In genomic region chr9:129696803-129697110, GRCh38 we compare ENCODE assay signal across 12 cellular contexts. TPM values are rescaled to one million over a fixed set of nuclear protein-coding genes. Genes with fewer than 3 reads are reported as not detected.
DNase-seq lines count a peak whose midpoint lies in the region; ATAC-seq, FAIRE-seq and TF ChIP-seq lines count a peak whose summit lies in the region.
"Had no signal": no experiment of that assay in that cellular context is flagged by ENCODE, and none has a peak within 500 bp of the region (broad histone marks: within the 10 kb centered on the region; RNA-seq: fewer than 3 reads in every experiment).

No MANE protein-coding gene starts in this region.

- TF ChIP-seq CTCF in keratinocyte (optimal IDR thresholded peaks at IDR 0.05 in 1 of 3, IDR thresholded peaks at IDR 0.05 in 1 of 3, conservative IDR thresholded peaks at IDR 0.05 in 1 of 3; ENCODE audit: extremely low read depth in 1 of 3, insufficient read depth in 2 of 3, low read length in 3 of 3) (no peak), kidney (IDR thresholded peaks at IDR 0.05; ENCODE audit: borderline replicate concordance, extremely low read depth, insufficient read depth) (no peak)

- H3K27me3 Mint-ChIP-seq in T-helper 2 cell treated with Interferon-gamma antibody and Interleukin-4, amounts not matched to agents 5 μg/mL and 100 μg/mL, for 36 hours (ENCODE audit: low read depth): peaks cover 37% of the 10 kb centered on the region
- peaks cover 45% of the 10 kb centered on the region for H3K27me3 Mint-ChIP-seq in activated naive CD8-positive, alpha-beta T cell treated with anti-CD3 and anti-CD28 coated beads, Interleukin-2, amount 50 U/mL, for 24 hours
- H3K27me3 Mint-ChIP-seq in stimulated activated naive CD8-positive, alpha-beta T cell treated with anti-CD3 and anti-CD28 coated beads, Interleukin-15, amount 100 ng/mL, for 72 hours: peaks cover 64% of the 10 kb centered on the region

- ATAC-seq in activated naive CD8-positive, alpha-beta T cell treated with anti-CD3 and anti-CD28 coated beads, Interleukin-2, amount 50 U/mL, for 24 hours: no peak
- ATAC-seq in stimulated activated naive CD8-positive, alpha-beta T cell treated with anti-CD3 and anti-CD28 coated beads, Interleukin-15, amount 100 ng/mL, for 72 hours: peak; percentile 19
- ATAC-seq in HG02840 (IDR thresholded peaks at IDR 0.05; ENCODE audit: low FRiP score, unreplicated experiment): no peak

- peaks cover 49% of the 10 kb centered on the region for H3K27me3 ChIP-seq in keratinocyte (ENCODE audit: control insufficient read depth, extremely low read depth, insufficient read depth, low read length)

- no peaks in the 10 kb centered on the region for H3K9me3 Mint-ChIP-seq in T-helper 2 cell treated with Interferon-gamma antibody and Interleukin-4, amounts not matched to agents 5 μg/mL and 100 μg/mL, for 36 hours
- no peaks in the 10 kb centered on the region for H3K9me3 Mint-ChIP-seq in activated naive CD8-positive, alpha-beta T cell treated with anti-CD3 and anti-CD28 coated beads, Interleukin-2, amount 50 U/mL, for 24 hours
- no peaks in the 10 kb centered on the region for H3K9me3 Mint-ChIP-seq in stimulated activated naive CD8-positive, alpha-beta T cell treated with anti-CD3 and anti-CD28 coated beads, Interleukin-15, amount 100 ng/mL, for 72 hours

- no peaks in the 10 kb centered on the region for H3K79me2 ChIP-seq in keratinocyte (ENCODE audit: control insufficient read depth, insufficient read depth, low read length)

- H3K27ac ChIP-seq in keratinocyte (ENCODE audit: control insufficient read depth, insufficient read depth, low read length) (no peak overlapping the region), kidney (ENCODE audit: low read depth in 2 of 2, low read length in 2 of 2) (no peak overlapping the region)

- no peak overlapping the region for H2AFZ ChIP-seq in keratinocyte (ENCODE audit: control insufficient read depth, low read length)

- H3K36me3 Mint-ChIP-seq in T-helper 2 cell treated with Interferon-gamma antibody and Interleukin-4, amounts not matched to agents 5 μg/mL and 100 μg/mL, for 36 hours (ENCODE audit: low read depth): no peaks in the 10 kb centered on the region
- H3K36me3 Mint-ChIP-seq in activated naive CD8-positive, alpha-beta T cell treated with anti-CD3 and anti-CD28 coated beads, Interleukin-2, amount 50 U/mL, for 24 hours (ENCODE audit: low read depth): no peaks in the 10 kb centered on the region

- H3K36me3 ChIP-seq in keratinocyte (ENCODE audit: control insufficient read depth in 2 of 2, extremely low read depth in 1 of 2, insufficient read depth in 2 of 2, low read length in 2 of 2) (no peaks in the 10 kb centered on the region), kidney (ENCODE audit: control insufficient read depth in 1 of 2, insufficient read depth in 2 of 2, low read length in 2 of 2) (no peaks in the 10 kb centered on the region)

- no peak for FAIRE-seq in keratinocyte (lab: Jason Lieb, UNC)
- no peak for FAIRE-seq in kidney (lab: Jason Lieb, UNC)
- FAIRE-seq: GM12891 had no signal

- H3K4me3 Mint-ChIP-seq in T-helper 2 cell treated with Interferon-gamma antibody and Interleukin-4, amounts not matched to agents 5 μg/mL and 100 μg/mL, for 36 hours: peak overlapping the region; percentile 67
- peak overlapping the region; percentile 73 for H3K4me3 Mint-ChIP-seq in activated naive CD8-positive, alpha-beta T cell treated with anti-CD3 and anti-CD28 coated beads, Interleukin-2, amount 50 U/mL, for 24 hours
- peak overlapping the region; percentile 80 to 83 for H3K4me3 Mint-ChIP-seq in stimulated activated naive CD8-positive, alpha-beta T cell treated with anti-CD3 and anti-CD28 coated beads, Interleukin-15, amount 100 ng/mL, for 72 hours

- H3K9me1 ChIP-seq in keratinocyte (ENCODE audit: control insufficient read depth, extremely low read depth, insufficient read depth, low read length): no peaks in the 10 kb centered on the region

- peak overlapping the region; percentile 74 for H3K27ac Mint-ChIP-seq in T-helper 2 cell treated with Interferon-gamma antibody and Interleukin-4, amounts not matched to agents 5 μg/mL and 100 μg/mL, for 36 hours
- H3K27ac Mint-ChIP-seq in activated naive CD8-positive, alpha-beta T cell treated with anti-CD3 and anti-CD28 coated beads, Interleukin-2, amount 50 U/mL, for 24 hours: peak overlapping the region; percentile 78
- peak overlapping the region; percentile 84 to 95 for H3K27ac Mint-ChIP-seq in stimulated activated naive CD8-positive, alpha-beta T cell treated with anti-CD3 and anti-CD28 coated beads, Interleukin-15, amount 100 ng/mL, for 72 hours

- H3K4me2 ChIP-seq in keratinocyte (ENCODE audit: control insufficient read depth, extremely low read depth, insufficient read depth, low read depth, low read length): peak overlapping the region; percentile 70

- intact Hi-C loops in kidney (cut with DNase I): no loop called here

- H4K20me1 ChIP-seq in keratinocyte (ENCODE audit: control insufficient read depth, extremely low read depth, insufficient read depth, low read length): no peaks in the 10 kb centered on the region

- DNase-seq in T-helper 2 cell treated with Interferon-gamma antibody and Interleukin-4, amounts not matched to agents 5 μg/mL and 100 μg/mL, for 36 hours (ENCODE audit: low spot score): no peak
- no peak for DNase-seq in T-helper 2 cell
- no peak for DNase-seq in activated naive CD8-positive, alpha-beta T cell treated with anti-CD3 and anti-CD28 coated beads, Interleukin-2, amount 50 U/mL, for 24 hours
- DNase-seq in keratinocyte (ENCODE audit: low read depth, low spot score): no peak
- no peak for DNase-seq in stimulated activated naive CD8-positive, alpha-beta T cell treated with anti-CD3 and anti-CD28 coated beads, Interleukin-15, amount 100 ng/mL, for 72 hours
- DNase-seq in kidney: no peak
- DNase-seq in NCI-H1105 treated with DMSO at 0.1 percent for 48 hours (lab: John Stamatoyannopoulos, UW): no peak
- DNase-seq: hippocampal formation had no signal

- H3K4me3 ChIP-seq in keratinocyte (ENCODE audit: control insufficient read depth in 2 of 3, extremely low read depth in 1 of 3, insufficient read depth in 2 of 3, low read depth in 1 of 3, low read length in 3 of 3): peak overlapping the region in 2 of 3 experiments; percentile 32 to 56
- no peak overlapping the region for H3K4me3 ChIP-seq in kidney (ENCODE audit: low read length in 2 of 2)

- H3K9ac ChIP-seq in keratinocyte (ENCODE audit: control insufficient read depth, extremely low read depth, insufficient read depth, low read length) (no peak overlapping the region), kidney (ENCODE audit: low read length in 2 of 2) (no peak overlapping the region)

- H3K4me1 ChIP-seq in keratinocyte (ENCODE audit: control insufficient read depth, extremely low read depth, insufficient read depth, low read length) (no peaks in the 10 kb centered on the region), kidney (ENCODE audit: control insufficient read depth in 1 of 2, insufficient read depth in 1 of 2, low read depth in 1 of 2, low read length in 2 of 2) (no peaks in the 10 kb centered on the region)

- dilution Hi-C loops in keratinocyte (cut with MboI; ENCODE audit: extremely low pct_ligation_motif_present, low sequenced_read_pairs): no loop called here

- H3K9me3 ChIP-seq in keratinocyte (ENCODE audit: control insufficient read depth, low read depth, low read length): no peaks in the 10 kb centered on the region
- no peaks in the 10 kb centered on the region for H3K9me3 ChIP-seq in kidney (ENCODE audit: control insufficient read depth in 1 of 2, low read length in 2 of 2)

- H3K4me1 Mint-ChIP-seq in T-helper 2 cell treated with Interferon-gamma antibody and Interleukin-4, amounts not matched to agents 5 μg/mL and 100 μg/mL, for 36 hours (ENCODE audit: low read depth): peaks cover 2% of the 10 kb centered on the region
- H3K4me1 Mint-ChIP-seq in activated naive CD8-positive, alpha-beta T cell treated with anti-CD3 and anti-CD28 coated beads, Interleukin-2, amount 50 U/mL, for 24 hours: peaks cover 9% of the 10 kb centered on the region
- H3K4me1 Mint-ChIP-seq in stimulated activated naive CD8-positive, alpha-beta T cell treated with anti-CD3 and anti-CD28 coated beads, Interleukin-15, amount 100 ng/mL, for 72 hours: peaks cover 6% of the 10 kb centered on the region

RNA-seq across cellular contexts. Expression of gene PRRX2, which starts 31.3 kb away (rescaled TPM):
- polyA plus RNA-seq in keratinocyte (0.06 to 0.19 TPM in 2 of 3 replicates, not detected in the other), kidney (ENCODE audit: insufficient read depth, low read depth, low replicate concordance) (2.3 TPM)
- polyA plus RNA-seq in keratinocyte (2011; ENCODE audit: low read depth): not detected
- 0.05 and 0.14 TPM in 2 replicates for polyA plus RNA-seq in keratinocyte (2011; cell fraction: cytosol; rRNA removed)
- not detected in 2 replicates for polyA plus RNA-seq in keratinocyte (2011; cell fraction: nucleus; rRNA removed)
- polyA plus RNA-seq in keratinocyte (2012; ENCODE audit: low replicate concordance): not detected in 2 replicates
- not detected in 3 replicates for polyA minus RNA-seq in keratinocyte
- not detected for polyA minus RNA-seq in keratinocyte (2011; cell fraction: cytosol; rRNA and poly(A)+ RNA removed)
- not detected in 2 replicates for polyA minus RNA-seq in keratinocyte (2011; cell fraction: nucleus; rRNA and poly(A)+ RNA removed)
- 1.8 TPM for total RNA-seq in kidney
- total RNA-seq: A172, OCI-LY7 had no signal

RNA-seq across cellular contexts. Expression of gene ASB6, which starts 54.8 kb away (rescaled TPM):
- polyA plus RNA-seq in keratinocyte (16.3 to 23.8 TPM (median 23.7 TPM) in 3 replicates), kidney (ENCODE audit: insufficient read depth, low read depth, low replicate concordance) (18.1 TPM)
- 4.8 TPM for polyA plus RNA-seq in keratinocyte (2011; ENCODE audit: low read depth)
- polyA plus RNA-seq in keratinocyte (2011; cell fraction: cytosol; rRNA removed): 14.1 and 23.7 TPM in 2 replicates
- 34.6 and 40.3 TPM in 2 replicates for polyA plus RNA-seq in keratinocyte (2011; cell fraction: nucleus; rRNA removed)
- 14.0 and 19.5 TPM in 2 replicates for polyA plus RNA-seq in keratinocyte (2012; ENCODE audit: low replicate concordance)
- polyA minus RNA-seq in keratinocyte: 8.5 to 19.0 TPM (median 12.4 TPM) in 3 replicates
- polyA minus RNA-seq in keratinocyte (2011; cell fraction: cytosol; rRNA and poly(A)+ RNA removed): 21.7 TPM
- 14.7 and 15.3 TPM in 2 replicates for polyA minus RNA-seq in keratinocyte (2011; cell fraction: nucleus; rRNA and poly(A)+ RNA removed)
- 22.5 TPM for total RNA-seq in kidney

RNA-seq across cellular contexts. Expression of gene PTGES, which starts 56.1 kb away (rescaled TPM):
- polyA plus RNA-seq in keratinocyte (16.3 to 34.1 TPM (median 19.7 TPM) in 3 replicates), kidney (ENCODE audit: insufficient read depth, low read depth, low replicate concordance) (8.1 TPM)
- 0.57 TPM for polyA plus RNA-seq in keratinocyte (2011; ENCODE audit: low read depth)
- polyA plus RNA-seq in keratinocyte (2011; cell fraction: cytosol; rRNA removed): 24.6 and 32.8 TPM in 2 replicates
- polyA plus RNA-seq in keratinocyte (2011; cell fraction: nucleus; rRNA removed): 20.4 and 25.6 TPM in 2 replicates
- polyA plus RNA-seq in keratinocyte (2012; ENCODE audit: low replicate concordance): 6.8 and 13.1 TPM in 2 replicates
- polyA minus RNA-seq in keratinocyte: 21.0 to 32.4 TPM (median 24.9 TPM) in 3 replicates
- polyA minus RNA-seq in keratinocyte (2011; cell fraction: cytosol; rRNA and poly(A)+ RNA removed): 32.6 TPM
- polyA minus RNA-seq in keratinocyte (2011; cell fraction: nucleus; rRNA and poly(A)+ RNA removed): 22.3 and 23.9 TPM in 2 replicates
- total RNA-seq in kidney: 8.9 TPM
- total RNA-seq: OCI-LY7 had no signal

Comparison
In these comparisons a context has a peak if more than half of its experiments do, and no peak if none do; other contexts are left out.
1. H3K4me3 ChIP-seq: peak in keratinocyte (2 of 3); none in kidney (0 of 2).
2. Peak in every context shown above with its lines, with median percentiles within 50 percentile points of each other: H3K27ac Mint-ChIP-seq and H3K4me3 Mint-ChIP-seq.